Comparison of ENCODE assay signal across 8 cellular contexts in genomic region chr17:57255182-57255775, GRCh38. TPM values are rescaled to one million over a fixed set of nuclear protein-coding genes. Genes with fewer than 3 reads are reported as not detected.
A peak's percentile ranks its signal among the peaks of the same experiment; 100 is the strongest.
DNase-seq lines count a peak whose midpoint lies in the region; ATAC-seq and TF ChIP-seq lines count a peak whose summit lies in the region.

No MANE protein-coding gene starts in this region.

- H4K20me1 ChIP-seq in SU-DHL-6 (ENCODE audit: low read depth, low read length) = no peaks in the 10 kb centered on the region

- DNase-seq in fibroblast of villous mesenchyme (ENCODE audit: low read depth) = no peak
- DNase-seq in gastrocnemius medialis = no peak
- DNase-seq in H4 (ENCODE audit: low spot score) = no peak
- DNase-seq in SHP77 treated with DMSO at 0.1 percent for 48 hours (lab: John Stamatoyannopoulos, UW) = no peak

- H3K4me2 ChIP-seq in SU-DHL-6 (ENCODE audit: low read depth, low read length, poor library complexity, severe bottlenecking) = peak overlapping the region; percentile 73

- H2AFZ ChIP-seq in SU-DHL-6 (ENCODE audit: low read depth, low read length, severe bottlenecking) = peak overlapping the region; percentile 88

- peak overlapping the region; percentile 61 for H3K9ac ChIP-seq in SU-DHL-6 (ENCODE audit: low read length)

- H3K4me3 ChIP-seq in SU-DHL-6 (ENCODE audit: insufficient read depth, low read length, poor library complexity, severe bottlenecking) = peak overlapping the region; percentile 54
- peak overlapping the region; percentile 84 for H3K4me3 ChIP-seq in fibroblast of villous mesenchyme (ENCODE audit: low read depth, low read length)
- peak overlapping the region; percentile 55 to 92 (median 75) for H3K4me3 ChIP-seq in gastrocnemius medialis

- peaks cover 34% of the 10 kb centered on the region for H3F3A ChIP-seq in SU-DHL-6 (ENCODE audit: insufficient read depth)

- intact Hi-C loops in gastrocnemius medialis (cut with DNase I; ENCODE audit: low total_unique reads) = loop anchor here (5.0 to 10.0 kb wide), 3 partner anchors 147 to 830 kb away; partner anchors contain the start of gene DYNLL2

- in situ Hi-C loops in gastrocnemius medialis (cut with MboI; ENCODE audit: low sequenced_read_pairs in 4 of 4) = loop anchor here in 1 of 4 donors (25.0 kb wide), 1 partner anchor 732 kb away; the partner anchor contains the start of gene VEZF1

- TF ChIP-seq POLR2A in gastrocnemius medialis (IDR thresholded peaks at IDR 0.05) = no peak

- ATAC-seq in GM18907 (IDR thresholded peaks at IDR 0.05; ENCODE audit: unreplicated experiment) (peak; percentile 3), gastrocnemius medialis (no peak), HG03469 (IDR thresholded peaks at IDR 0.05; ENCODE audit: unreplicated experiment) (no peak), HG03108 (IDR thresholded peaks at IDR 0.05; ENCODE audit: unreplicated experiment) (no peak)

- H3K36me3 ChIP-seq in SU-DHL-6 (ENCODE audit: low read length) (no peaks in the 10 kb centered on the region), gastrocnemius medialis (no peaks in the 10 kb centered on the region)

- H3K27me3 ChIP-seq in SU-DHL-6 (ENCODE audit: low read length) (no peaks in the 10 kb centered on the region), gastrocnemius medialis (no peaks in the 10 kb centered on the region)

- H3K27ac ChIP-seq in SU-DHL-6 (ENCODE audit: low read depth, low read length) (no peak overlapping the region), gastrocnemius medialis (peak overlapping the region; percentile 86 to 98 (median 96))

- H3K9me2 ChIP-seq in SU-DHL-6 (replicated peaks; ENCODE audit: insufficient read depth, low read length) = no peaks in the 10 kb centered on the region

- H3K79me2 ChIP-seq in SU-DHL-6 (ENCODE audit: insufficient read depth, low read length) = peaks cover 34% of the 10 kb centered on the region

- H3K4me1 ChIP-seq in gastrocnemius medialis = peaks cover 11 to 27% of the 10 kb centered on the region in 2 donors

- H3K9me3 ChIP-seq in SU-DHL-6 (ENCODE audit: insufficient read depth, low read length) = peaks cover 8% of the 10 kb centered on the region; the same call in 1 of the 2 replicates
- no peaks in the 10 kb centered on the region for H3K9me3 ChIP-seq in gastrocnemius medialis

- TF ChIP-seq CTCF in SU-DHL-6 (IDR thresholded peaks at IDR 0.05; ENCODE audit: insufficient read depth, low read length, poor library complexity, severe bottlenecking) (no peak), fibroblast of villous mesenchyme (IDR thresholded peaks at IDR 0.05; ENCODE audit: insufficient read depth, low read depth, low read length) (no peak), gastrocnemius medialis (IDR thresholded peaks at IDR 0.05 in 4 of 5, conservative IDR thresholded peaks at IDR 0.05 in 1 of 5) (no peak)

RNA-seq across cellular contexts. Expression of gene MSI2, which starts 1.0 kb away (rescaled TPM):
- 25.4 and 50.1 TPM in 2 replicates for total RNA-seq in fibroblast of villous mesenchyme
- 10 to 100 TPM; 33.1 to 66.2 (median 48.5) TPM for total RNA-seq in gastrocnemius medialis
- total RNA-seq in H4 (2014; rRNA removed; shearing (Covaris generic)) = 23.6 and 27.7 TPM in 2 replicates
